In the genomic region with DNA sequence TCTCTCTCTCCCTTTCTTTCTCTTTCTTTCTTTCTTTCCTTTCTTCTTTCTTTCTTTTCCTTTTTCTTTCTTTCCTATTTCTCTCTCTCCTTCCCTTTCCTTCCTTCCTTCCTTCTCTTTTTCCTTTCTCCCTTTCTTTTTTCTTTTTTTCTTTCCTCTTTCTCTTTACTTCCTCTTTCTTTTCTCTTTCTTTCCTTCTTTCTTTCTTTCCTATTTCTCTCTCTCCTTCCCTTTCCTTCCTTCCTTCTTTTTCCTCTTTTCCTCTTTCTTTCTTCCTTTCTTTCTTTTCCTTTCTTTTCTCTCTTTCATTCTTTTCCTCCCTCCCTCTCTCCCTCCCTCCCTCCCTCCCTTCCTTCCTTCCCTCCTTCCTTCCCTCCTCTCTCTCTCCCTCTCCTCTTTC, we compare ENCODE assay signal across 22 cellular contexts.
"Had no signal": no experiment of that assay in that cellular context is flagged by ENCODE, and none has a peak within 500 bp of the region (broad histone marks: within the 10 kb centered on the region; RNA-seq: fewer than 3 reads in every experiment).

No MANE protein-coding gene starts in this region.

- H3K27me3 ChIP-seq: colonic mucosa, dorsolateral prefrontal cortex, esophagus muscularis mucosa, foreskin keratinocyte, gastrocnemius medialis, heart right ventricle, left lung had no signal

- H3K9me3 Mint-ChIP-seq: naive B cell; naive thymus-derived CD8-positive, alpha-beta T cell had no signal

- DNase-seq: colonic mucosa; cortex of kidney; dermis blood vessel endothelial cell; dorsolateral prefrontal cortex; effector CD4-positive, alpha-beta T cell; effector memory CD4-positive, alpha-beta T cell; foreskin keratinocyte; gastrocnemius medialis; glutamatergic neuron; head of caudate nucleus; heart right ventricle; hippocampal formation; left cardiac atrium; left lung; left ventricle myocardium superior; lower lobe of right lung; mesenchymal stem cell; mucosa of descending colon; naive B cell; naive thymus-derived CD8-positive, alpha-beta T cell had no signal

- H3K9me3 ChIP-seq: colonic mucosa, esophagus muscularis mucosa, gastrocnemius medialis, heart right ventricle, left lung, lower lobe of right lung, mucosa of descending colon had no signal

- ATAC-seq: foreskin keratinocyte; gastrocnemius medialis; heart right ventricle; left cardiac atrium; left lung; left ventricle myocardium superior; lower lobe of right lung; mucosa of descending colon; naive thymus-derived CD8-positive, alpha-beta T cell had no signal

- H3K36me3 Mint-ChIP-seq: naive B cell; naive thymus-derived CD8-positive, alpha-beta T cell had no signal

- H3K4me1 Mint-ChIP-seq: naive thymus-derived CD8-positive, alpha-beta T cell had no signal

- H3K4me1 ChIP-seq: colonic mucosa, esophagus muscularis mucosa, left lung, lower lobe of right lung had no signal

- H3K4me3 Mint-ChIP-seq: mesothelial cell of epicardium; naive B cell; naive thymus-derived CD8-positive, alpha-beta T cell had no signal

- H3K4me3 ChIP-seq: colonic mucosa, dorsolateral prefrontal cortex, esophagus muscularis mucosa, gastrocnemius medialis, heart right ventricle, left lung, lower lobe of right lung, mucosa of descending colon had no signal

- H3K27ac ChIP-seq: colonic mucosa, dorsolateral prefrontal cortex, esophagus muscularis mucosa, foreskin keratinocyte, gastrocnemius medialis, heart right ventricle, left lung, lower lobe of right lung had no signal

- H3K27ac Mint-ChIP-seq: mesothelial cell of epicardium; naive thymus-derived CD8-positive, alpha-beta T cell had no signal

- H3K36me3 ChIP-seq: colonic mucosa, esophagus muscularis mucosa, gastrocnemius medialis, heart right ventricle, left lung, lower lobe of right lung had no signal
